17 cellular contexts compared by ENCODE assay signal in the genomic region with DNA sequence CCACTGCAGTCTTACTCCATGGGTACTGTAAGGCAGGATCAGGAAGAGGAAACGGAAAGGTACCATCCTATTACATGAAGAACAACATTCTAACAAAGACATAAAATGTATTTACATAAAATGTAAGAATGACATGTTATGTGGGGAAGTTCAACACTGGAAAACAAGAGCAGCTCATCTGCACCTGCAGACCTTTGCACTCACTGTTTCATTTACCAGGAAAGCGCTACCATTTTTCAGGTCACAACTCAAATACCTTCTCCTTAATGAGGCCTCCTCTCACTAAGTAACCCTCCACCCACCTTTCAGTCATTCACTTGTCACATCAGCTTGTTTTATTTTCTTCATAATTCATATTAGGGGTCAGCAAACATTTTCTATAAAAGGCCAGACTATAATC. TPM values are rescaled to one million over a fixed set of nuclear protein-coding genes. Genes with fewer than 3 reads are reported as not detected.
DNase-seq lines count a peak whose midpoint lies in the region; ATAC-seq, FAIRE-seq and TF ChIP-seq lines count a peak whose summit lies in the region.
"Had no signal": no experiment of that assay in that cellular context is flagged by ENCODE, and none has a peak within 500 bp of the region (broad histone marks: within the 10 kb centered on the region; RNA-seq: fewer than 3 reads in every experiment).

No MANE protein-coding gene starts in this region.

- ATAC-seq in GM18870 (IDR thresholded peaks at IDR 0.05; ENCODE audit: unreplicated experiment) = no peak
- ATAC-seq in GM18519 (IDR thresholded peaks at IDR 0.05; ENCODE audit: low FRiP score, unreplicated experiment) = no peak
- ATAC-seq: left lobe of liver had no signal

- intact Hi-C loops in CD14-positive monocyte (cut with micrococcal nuclease) = loop anchor here (5.0 kb wide), 3 partner anchors 34 to 221 kb away; no protein-coding TSS in a partner anchor

- H3K27ac ChIP-seq in astrocyte (ENCODE audit: low read depth, low read length) = no peak overlapping the region
- H3K27ac ChIP-seq: WERI-Rb-1 had no signal

- FAIRE-seq in astrocyte (lab: Jason Lieb, UNC) = no peak
- FAIRE-seq: endometrium had no signal

- H3K27me3 ChIP-seq in astrocyte (ENCODE audit: insufficient read depth, low read length) = peaks cover 4% of the 10 kb centered on the region

- H3K27ac Mint-ChIP-seq in CD14-positive monocyte = peak overlapping the region in 4 of 7 donors; percentile 6 to 63 (median 24)
- H3K27ac Mint-ChIP-seq in IgD-negative memory B cell = peak overlapping the region in 2 of 3 donors; percentile 5 to 40
- no peak overlapping the region for H3K27ac Mint-ChIP-seq in astrocyte (ENCODE audit: unreplicated experiment)
- peak overlapping the region; percentile 58 to 79 (median 78) for H3K27ac Mint-ChIP-seq in nephron

- peaks cover 22% of the 10 kb centered on the region for H3K4me1 ChIP-seq in astrocyte (ENCODE audit: insufficient read depth, low read length)

- peaks cover 28% of the 10 kb centered on the region for H3K79me2 ChIP-seq in astrocyte (ENCODE audit: insufficient read depth, low read length)

- peaks cover 63% of the 10 kb centered on the region for H4K20me1 ChIP-seq in astrocyte (ENCODE audit: insufficient read depth, low read length)

- H3K36me3 Mint-ChIP-seq in CD14-positive monocyte (peaks cover 9 to 10% of the 10 kb centered on the region in 2 donors), IgD-negative memory B cell (peaks cover 2% of the 10 kb centered on the region), astrocyte (ENCODE audit: low read depth, unreplicated experiment) (peaks cover 4% of the 10 kb centered on the region), nephron (ENCODE audit: low read depth) (peaks cover 4% of the 10 kb centered on the region)

- no peak for DNase-seq in CD14-positive monocyte (ENCODE audit: low spot score)
- DNase-seq in astrocyte (ENCODE audit: low read depth) = no peak
- no peak for DNase-seq in stimulated activated naive CD4-positive, alpha-beta T cell treated with Interleukin-2 at 50 U/mL for 16 hours (lab: John Stamatoyannopoulos, UW)
- no peak for DNase-seq in Kasumi-1 (lab: John Stamatoyannopoulos, UW)
- DNase-seq: activated T-cell treated with anti-CD3 and anti-CD28 coated beads, Interleukin-2, amount 50 U/mL, for 48 hours; Calu3; head of caudate nucleus; NCI-H446; Right ventricle myocardium superior; substantia nigra; WERI-Rb-1 had no signal

- H3K9ac ChIP-seq in astrocyte (ENCODE audit: low read length) = no peak overlapping the region

- H3K4me3 Mint-ChIP-seq in CD14-positive monocyte (no peak overlapping the region), IgD-negative memory B cell (peak overlapping the region in 1 of 4 donors; percentile 95), astrocyte (ENCODE audit: unreplicated experiment) (peak overlapping the region; percentile 43), nephron (peak overlapping the region; percentile 54 to 97 (median 60))

- H3K4me3 ChIP-seq in astrocyte (ENCODE audit: insufficient read depth, low read depth, low read length) = no peak overlapping the region

- no peak overlapping the region for H3K4me2 ChIP-seq in astrocyte (ENCODE audit: low read length)

- TF ChIP-seq CTCF in CD14-positive monocyte (IDR thresholded peaks at IDR 0.05) (no peak), astrocyte (IDR thresholded peaks at IDR 0.05; ENCODE audit: insufficient read depth, low read depth, low read length) (no peak), nephron (IDR thresholded peaks at IDR 0.05; ENCODE audit: unreplicated experiment in 3 of 3) (no peak)

- H3K36me3 ChIP-seq in astrocyte (ENCODE audit: insufficient read depth, low read length) = no peaks in the 10 kb centered on the region

- no peaks in the 10 kb centered on the region for H3K9me3 Mint-ChIP-seq in CD14-positive monocyte
- H3K9me3 Mint-ChIP-seq in IgD-negative memory B cell = no peaks in the 10 kb centered on the region
- no peaks in the 10 kb centered on the region for H3K9me3 Mint-ChIP-seq in astrocyte (ENCODE audit: unreplicated experiment)
- H3K9me3 Mint-ChIP-seq in nephron = no peaks in the 10 kb centered on the region

- H3K4me1 Mint-ChIP-seq in CD14-positive monocyte (peaks cover 40% of the 10 kb centered on the region), IgD-negative memory B cell (peaks cover 30 to 46% (median 35%) of the 10 kb centered on the region in 3 donors), astrocyte (ENCODE audit: low read depth, unreplicated experiment) (peaks cover 38% of the 10 kb centered on the region), nephron (peaks cover 56% of the 10 kb centered on the region)

- peaks cover 0 to 2% (median 0%) of the 10 kb centered on the region in 3 donors for H3K27me3 Mint-ChIP-seq in CD14-positive monocyte (ENCODE audit: low read depth in 3 of 3)
- H3K27me3 Mint-ChIP-seq in IgD-negative memory B cell = no peaks in the 10 kb centered on the region
- H3K27me3 Mint-ChIP-seq in astrocyte (ENCODE audit: low read depth, unreplicated experiment) = no peaks in the 10 kb centered on the region
- H3K27me3 Mint-ChIP-seq in nephron (ENCODE audit: low read depth) = no peaks in the 10 kb centered on the region

- H2AFZ ChIP-seq in astrocyte (ENCODE audit: low read depth, low read length) = no peak overlapping the region

- H3K9me3 ChIP-seq in astrocyte (ENCODE audit: insufficient read depth, low read depth, low read length) = no peaks in the 10 kb centered on the region

RNA-seq across cellular contexts. Expression of a gene that starts 2.6 kb away (rescaled TPM):
- polyA plus RNA-seq in CD14-positive monocyte = 1 to 10 TPM; 5.0 TPM
- 8.2 TPM for polyA plus RNA-seq in IgD-negative memory B cell
- total RNA-seq in astrocyte = 36.4 and 37.9 TPM in 2 replicates

Comparison
In these comparisons a context has a peak if more than half of its experiments do, and no peak if none do; other contexts are left out.
1. H3K4me3 Mint-ChIP-seq: peak in astrocyte (single experiment) and nephron (3 of 3); none in CD14-positive monocyte (0 of 2).